ENCODE assay signal across 9 cellular contexts in genomic region chr5:76556511-76557221, GRCh38.
DNase-seq lines count a peak whose midpoint lies in the region; ATAC-seq lines count a peak whose summit lies in the region.
"Had no signal": no experiment of that assay in that cellular context is flagged by ENCODE, and none has a peak within 500 bp of the region (broad histone marks: within the 10 kb centered on the region; RNA-seq: fewer than 3 reads in every experiment).

No MANE protein-coding gene starts in this region.

- ATAC-seq in GM18858 (IDR thresholded peaks at IDR 0.05; ENCODE audit: unreplicated experiment), result peak; percentile 94
- ATAC-seq in GM21390 (IDR thresholded peaks at IDR 0.05; ENCODE audit: unreplicated experiment), result peak; percentile 94
- peak; percentile 87 for ATAC-seq in HG03196 (IDR thresholded peaks at IDR 0.05; ENCODE audit: unreplicated experiment)
- peak in 1 of 2 donors; percentile 39 for ATAC-seq in naive thymus-derived CD8-positive, alpha-beta T cell

- POLR2A ChIA-PET in naive thymus-derived CD8-positive, alpha-beta T cell (lab: Charles Lee), result no interaction called here

- peaks cover 21 to 44% (median 30%) of the 10 kb centered on the region in 4 donors for H3K4me1 Mint-ChIP-seq in naive thymus-derived CD8-positive, alpha-beta T cell

- no peaks in the 10 kb centered on the region for H3K27me3 Mint-ChIP-seq in naive thymus-derived CD8-positive, alpha-beta T cell

- intact Hi-C loops in posterior cingulate gyrus (cut with DNase I), result no loop called here

- peaks cover 0 to 2% (median 0%) of the 10 kb centered on the region in 9 donors for H3K9me3 Mint-ChIP-seq in naive thymus-derived CD8-positive, alpha-beta T cell

- no peak for DNase-seq in naive thymus-derived CD8-positive, alpha-beta T cell
- DNase-seq in dermis blood vessel endothelial cell, result no peak
- DNase-seq in posterior cingulate gyrus, result no peak
- DNase-seq in D341Med (ENCODE audit: low spot score), result no peak
- DNase-seq: NCI-H2171 treated with DMSO at 0.1 percent for 48 hours, tibial artery had no signal

- no peak overlapping the region for H3K4me3 Mint-ChIP-seq in naive thymus-derived CD8-positive, alpha-beta T cell

- H3K27ac Mint-ChIP-seq in naive thymus-derived CD8-positive, alpha-beta T cell, result peak overlapping the region in 9 of 10 donors; percentile 1 to 82 (median 60)

- H3K36me3 Mint-ChIP-seq in naive thymus-derived CD8-positive, alpha-beta T cell, result peaks cover 0 to 41% (median 13%) of the 10 kb centered on the region in 3 donors
